In the genomic region with DNA sequence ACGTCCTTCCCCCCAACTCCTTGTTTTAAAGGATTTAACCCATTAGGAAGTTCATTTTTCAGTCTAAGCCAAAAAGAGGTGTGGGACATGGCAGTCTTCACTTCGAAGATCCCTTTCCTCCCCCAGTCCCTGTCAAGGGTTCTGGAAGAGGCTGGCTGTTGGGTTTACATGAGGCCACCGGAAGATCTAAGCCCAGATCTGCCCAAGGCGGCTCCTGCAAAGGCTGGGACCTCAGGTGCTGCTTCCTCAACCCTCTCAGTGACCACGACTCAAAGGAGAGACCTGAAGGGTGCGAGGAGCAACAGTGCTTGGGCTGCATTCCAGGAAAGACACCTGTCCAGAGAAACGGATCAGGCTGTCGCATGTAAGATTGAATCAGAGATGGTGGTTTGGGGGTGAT, we compare ENCODE assay signal across 23 cellular contexts. TPM values are rescaled to one million over a fixed set of nuclear protein-coding genes. Genes with fewer than 3 reads are reported as not detected.
A peak's percentile ranks its signal among the peaks of the same experiment; 100 is the strongest.
DNase-seq lines count a peak whose midpoint lies in the region; ATAC-seq, FAIRE-seq and TF ChIP-seq lines count a peak whose summit lies in the region.
"Had no signal": no experiment of that assay in that cellular context is flagged by ENCODE, and none has a peak within 500 bp of the region (broad histone marks: within the 10 kb centered on the region; RNA-seq: fewer than 3 reads in every experiment).

No MANE protein-coding gene starts in this region.

- no peak for TF ChIP-seq POLR2A in esophagus muscularis mucosa (IDR thresholded peaks at IDR 0.05; ENCODE audit: low read depth)

- no peaks in the 10 kb centered on the region for H3K4me1 Mint-ChIP-seq in MCF 10A (ENCODE audit: insufficient read depth, unreplicated experiment)
- H3K4me1 Mint-ChIP-seq: CD14-positive monocyte; CD4-positive, alpha-beta memory T cell; CD4-positive, CD25-positive, alpha-beta regulatory T cell; CD8-positive, alpha-beta memory T cell had no signal

- no peak overlapping the region for H3K4me3 Mint-ChIP-seq in MCF 10A (ENCODE audit: unreplicated experiment)
- H3K4me3 Mint-ChIP-seq: CD14-positive monocyte; CD4-positive, alpha-beta memory T cell; CD4-positive, CD25-positive, alpha-beta regulatory T cell; CD8-positive, alpha-beta memory T cell had no signal

- no peaks in the 10 kb centered on the region for H3K36me3 Mint-ChIP-seq in MCF 10A (ENCODE audit: insufficient read depth, unreplicated experiment)
- H3K36me3 Mint-ChIP-seq: CD14-positive monocyte; CD4-positive, alpha-beta memory T cell; CD4-positive, CD25-positive, alpha-beta regulatory T cell; CD8-positive, alpha-beta memory T cell had no signal

- H3K27me3 ChIP-seq in bronchial epithelial cell (ENCODE audit: control insufficient read depth, insufficient read depth, low read length) (no peaks in the 10 kb centered on the region), esophagus muscularis mucosa (no peaks in the 10 kb centered on the region)
- H3K27me3 ChIP-seq: BE2C, BLaER1 had no signal

- TF ChIP-seq EP300 in esophagus muscularis mucosa (IDR thresholded peaks at IDR 0.05), result no peak

- H3K27me3 Mint-ChIP-seq in MCF 10A (ENCODE audit: insufficient read depth, unreplicated experiment), result no peaks in the 10 kb centered on the region

- H3K27ac Mint-ChIP-seq in MCF 10A (ENCODE audit: low read depth, unreplicated experiment), result no peak overlapping the region
- H3K27ac Mint-ChIP-seq: CD14-positive monocyte; CD4-positive, alpha-beta memory T cell; CD4-positive, CD25-positive, alpha-beta regulatory T cell had no signal

- no TSS peak for BruUV-seq in MCF 10A (replicated peaks; lab: Mats Ljungman, UMichigan)

- intact Hi-C loops in esophagus muscularis mucosa (cut with DNase I), result no loop called here
- intact Hi-C loops in MCF 10A (cut with micrococcal nuclease), result no loop called here

- H3K27ac ChIP-seq in esophagus muscularis mucosa (replicated peaks in 1 of 4), result no peak overlapping the region
- H3K27ac ChIP-seq: BLaER1 had no signal

- DNase-seq in bronchial epithelial cell (ENCODE audit: low read depth) (no peak), esophagus muscularis mucosa (ENCODE audit: extremely low spot score) (peak; percentile 64), NCI-H2171 treated with DMSO at 0.1 percent for 48 hours (lab: John Stamatoyannopoulos, UW) (no peak), MCF 10A (ENCODE audit: unreplicated experiment) (no peak)
- DNase-seq: 8988T; ACHN; BE2C; C1 segment of cervical spinal cord; CD4-positive, alpha-beta memory T cell; CD4-positive, CD25-positive, alpha-beta regulatory T cell; CD8-positive, alpha-beta memory T cell; COR-L47; DMS 273 treated with DMSO at 0.1 percent for 48 hours; DMS153; DMS79 treated with DMSO at 0.1 percent for 48 hours; GF-D8 had no signal

- H3K4me1 ChIP-seq in esophagus muscularis mucosa, result no peaks in the 10 kb centered on the region
- H3K4me1 ChIP-seq: BE2C, BLaER1 had no signal

- no peak for ATAC-seq in HG02571 (IDR thresholded peaks at IDR 0.05; ENCODE audit: unreplicated experiment)

- H3K36me3 ChIP-seq in bronchial epithelial cell (ENCODE audit: control insufficient read depth, insufficient read depth, low read length) (no peaks in the 10 kb centered on the region), esophagus muscularis mucosa (no peaks in the 10 kb centered on the region)
- H3K36me3 ChIP-seq: BE2C, BLaER1 had no signal

- no peaks in the 10 kb centered on the region for H3K9me3 Mint-ChIP-seq in MCF 10A (ENCODE audit: unreplicated experiment)
- H3K9me3 Mint-ChIP-seq: CD4-positive, alpha-beta memory T cell; CD4-positive, CD25-positive, alpha-beta regulatory T cell; CD8-positive, alpha-beta memory T cell had no signal

- CTCF ChIA-PET in MCF 10A (lab: Yijun Ruan, JAX), result interaction anchor here (0.6 kb wide), 1 partner anchor 50 kb away, joined by 3 read pairs; no protein-coding TSS in a partner anchor

- TF ChIP-seq CTCF in bronchial epithelial cell (IDR thresholded peaks at IDR 0.05; ENCODE audit: insufficient read depth, low read length, severe bottlenecking) (no peak), esophagus muscularis mucosa (IDR thresholded peaks at IDR 0.05) (no peak), MCF 10A (IDR thresholded peaks at IDR 0.05; ENCODE audit: unreplicated experiment) (no peak)

- 86% methylated on average over 8 of the region's 8 CpGs for WGBS in esophagus muscularis mucosa

- H3K9me3 ChIP-seq in esophagus muscularis mucosa, result no peaks in the 10 kb centered on the region
- H3K9me3 ChIP-seq: BE2C, BLaER1 had no signal

- H3K4me3 ChIP-seq in bronchial epithelial cell (ENCODE audit: low read depth, low read length) (no peak overlapping the region), esophagus muscularis mucosa (no peak overlapping the region)
- H3K4me3 ChIP-seq: BLaER1 had no signal

- peak; percentile 73 for FAIRE-seq in bronchial epithelial cell (lab: Jason Lieb, UNC)
- FAIRE-seq: A204.1, G401.6, GM12891, GM19239 had no signal

- POLR2A ChIA-PET in MCF 10A (lab: Yijun Ruan, JAX), result no interaction called here

RNA-seq across cellular contexts. Expression of gene ETNPPL, which starts 23.5 kb away (rescaled TPM):
- total RNA-seq in bronchial epithelial cell (not detected in 2 replicates), esophagus muscularis mucosa (1 to 10 TPM in 1 of 4 donors, not detected in 3; 2.0 TPM), MCF 10A (2022) (not detected in 2 replicates)
- total RNA-seq: CD4-positive, alpha-beta memory T cell; CD4-positive, CD25-positive, alpha-beta regulatory T cell; CD8-positive, alpha-beta memory T cell had no signal
